ENCODE assay signal across 8 cellular contexts in genomic region chr18:76451475-76452331, GRCh38. TPM values are rescaled to one million over a fixed set of nuclear protein-coding genes. Genes with fewer than 3 reads are reported as not detected.
DNase-seq lines count a peak whose midpoint lies in the region; ATAC-seq and TF ChIP-seq lines count a peak whose summit lies in the region.

No MANE protein-coding gene starts in this region.

- no peak for TF ChIP-seq CTCF in choroid plexus epithelial cell (conservative IDR thresholded peaks at IDR 0.05; ENCODE audit: low read depth, low read length)
- TF ChIP-seq CTCF in lung (IDR thresholded peaks at IDR 0.05; ENCODE audit: control extremely low read depth, extremely low read depth), result no peak
- no peak for TF ChIP-seq CTCF in thoracic aorta (IDR thresholded peaks at IDR 0.05)

- H3K9me3 ChIP-seq in lung (ENCODE audit: control insufficient read depth in 2 of 2, insufficient read depth in 1 of 2, low read length in 1 of 2) (no peaks in the 10 kb centered on the region), thoracic aorta (no peaks in the 10 kb centered on the region)

- H3K36me3 ChIP-seq in lung (ENCODE audit: control insufficient read depth in 2 of 2, insufficient read depth in 2 of 2, low read length in 2 of 2) (no peaks in the 10 kb centered on the region), thoracic aorta (no peaks in the 10 kb centered on the region)

- H3K4me1 ChIP-seq in lung (ENCODE audit: control insufficient read depth in 2 of 2, insufficient read depth in 2 of 2, low read length in 2 of 2) (peaks cover 6 to 15% of the 10 kb centered on the region in 2 donors), thoracic aorta (ENCODE audit: control insufficient read depth in 1 of 2, low read depth in 2 of 2) (peaks cover 3 to 13% of the 10 kb centered on the region in 2 donors)

- ATAC-seq in GM18907 (IDR thresholded peaks at IDR 0.05; ENCODE audit: unreplicated experiment), result peak; percentile 52
- ATAC-seq in lung (ENCODE audit: insufficient read depth, low FRiP score), result no peak
- peak; percentile 45 for ATAC-seq in thoracic aorta (ENCODE audit: insufficient number of reproducible peaks, low FRiP score, low read depth)
- no peak for ATAC-seq in GM21367 (IDR thresholded peaks at IDR 0.05; ENCODE audit: unreplicated experiment)

- DNase-seq in NCI-H146 (lab: John Stamatoyannopoulos, UW) (peak; percentile 71), choroid plexus epithelial cell (ENCODE audit: low read depth) (no peak), lung (ENCODE audit: low spot score) (no peak), thoracic aorta (ENCODE audit: low spot score) (no peak), SIG-M5 (lab: John Stamatoyannopoulos, UW) (no peak), ACHN (no peak)

- H3K27ac ChIP-seq in lung (ENCODE audit: low read depth in 1 of 2, low read length in 1 of 2), result peak overlapping the region; percentile 89
- H3K27ac ChIP-seq in thoracic aorta, result peak overlapping the region; percentile 62 to 78

- H3K27me3 ChIP-seq in lung (ENCODE audit: control insufficient read depth, insufficient read depth) (no peaks in the 10 kb centered on the region), thoracic aorta (replicated peaks; ENCODE audit: insufficient read depth) (no peaks in the 10 kb centered on the region)

- H3K4me3 ChIP-seq in choroid plexus epithelial cell (ENCODE audit: low read depth, low read length), result peak overlapping the region; percentile 63
- H3K4me3 ChIP-seq in lung, result peak overlapping the region; percentile 50
- peak overlapping the region; percentile 83 for H3K4me3 ChIP-seq in thoracic aorta

- WGBS in lung, 2 donors, result 25 to 37% methylated on average over 26 of the region's 26 CpGs

- in situ Hi-C loops in ACHN (cut with HindIII; ENCODE audit: low pct_ligation_motif_present, low pct_unique_long_range_greater_than_20kb, low sequenced_read_pairs), result no loop called here

RNA-seq across cellular contexts. Expression of gene ZNF516, which starts 43.3 kb away (rescaled TPM):
- total RNA-seq in lung (10 to 100 TPM; 44.3 to 45.4 TPM), thoracic aorta (10 to 100 TPM; 19.5 to 19.8 TPM)
- polyA plus RNA-seq in lung, result 1 to 10 TPM; 7.7 to 8.4 TPM

Comparison
In these comparisons a context has a peak if more than half of its experiments do, and no peak if none do; other contexts are left out.
1. ATAC-seq: peak in GM18907 (single experiment) and thoracic aorta (single experiment); none in lung (single experiment) and GM21367 (single experiment).
2. Peak in every context shown above with its lines, with median percentiles within 50 percentile points of each other: H3K4me3 ChIP-seq.